12 cellular contexts compared by ENCODE assay signal in the genomic region with DNA sequence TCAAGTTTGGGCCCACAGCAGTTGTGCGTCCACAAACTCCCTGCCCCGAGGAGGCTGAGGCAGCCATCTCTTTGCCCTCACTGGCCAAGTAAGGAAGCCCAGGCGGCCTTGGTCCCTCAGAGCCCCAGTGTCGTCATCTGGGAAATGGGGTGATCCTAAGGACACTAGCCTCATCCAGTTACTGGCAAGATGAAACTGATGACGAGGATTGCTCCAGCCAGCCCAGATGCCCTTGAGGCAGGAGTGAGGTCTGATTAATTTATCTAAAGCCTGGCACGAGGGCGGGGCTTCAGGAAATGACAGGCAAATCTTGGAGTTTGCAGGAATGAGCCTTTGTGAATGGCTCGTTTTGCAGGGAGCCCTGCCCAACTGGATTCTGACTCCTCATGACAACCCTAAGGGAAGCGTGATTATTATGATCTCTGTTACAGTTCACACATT. TPM values are rescaled to one million over a fixed set of nuclear protein-coding genes. Genes with fewer than 3 reads are reported as not detected.
DNase-seq lines count a peak whose midpoint lies in the region; ATAC-seq and TF ChIP-seq lines count a peak whose summit lies in the region.
"Had no signal": no experiment of that assay in that cellular context is flagged by ENCODE, and none has a peak within 500 bp of the region (broad histone marks: within the 10 kb centered on the region; RNA-seq: fewer than 3 reads in every experiment).

No MANE protein-coding gene starts in this region.

- H3K36me3 Mint-ChIP-seq in T-helper 2 cell treated with Interferon-gamma antibody and Interleukin-4, amounts not matched to agents 5 μg/mL and 100 μg/mL, for 36 hours (ENCODE audit: low read depth) = peaks cover 7% of the 10 kb centered on the region
- peaks cover 28% of the 10 kb centered on the region for H3K36me3 Mint-ChIP-seq in activated B cell treated with CpG ODN at 0.5 μM for 24 hours (ENCODE audit: low read depth)

- H3K27ac ChIP-seq in skin epidermis = peak overlapping the region in 15 of 21 experiments; percentile 15 to 78 (median 37)

- H3K4me3 Mint-ChIP-seq in T-helper 2 cell treated with Interferon-gamma antibody and Interleukin-4, amounts not matched to agents 5 μg/mL and 100 μg/mL, for 36 hours = peak overlapping the region; percentile 97
- peak overlapping the region; percentile 98 for H3K4me3 Mint-ChIP-seq in activated B cell treated with CpG ODN at 0.5 μM for 24 hours

- intact Hi-C loops in activated B cell treated with CpG ODN at 0.5 μM for 24 hours (cut with micrococcal nuclease) = loop anchor here (2.0 to 5.0 kb wide), 3 partner anchors 25 to 293 kb away; no protein-coding TSS in a partner anchor

- H3K27ac Mint-ChIP-seq in T-helper 2 cell treated with Interferon-gamma antibody and Interleukin-4, amounts not matched to agents 5 μg/mL and 100 μg/mL, for 36 hours = no peak overlapping the region
- peak overlapping the region; percentile 98 for H3K27ac Mint-ChIP-seq in activated B cell treated with CpG ODN at 0.5 μM for 24 hours

- H3K4me1 Mint-ChIP-seq in T-helper 2 cell treated with Interferon-gamma antibody and Interleukin-4, amounts not matched to agents 5 μg/mL and 100 μg/mL, for 36 hours (ENCODE audit: low read depth) = peaks cover 34% of the 10 kb centered on the region
- peaks cover 46% of the 10 kb centered on the region for H3K4me1 Mint-ChIP-seq in activated B cell treated with CpG ODN at 0.5 μM for 24 hours

- POLR2A ChIA-PET in activated B cell treated with CpG ODN at 0.5 μM for 24 hours (lab: Charles Lee) = no interaction called here

- ATAC-seq in activated B cell treated with CpG ODN at 0.5 μM for 24 hours (ENCODE audit: low read depth) (no peak), GM18868 (IDR thresholded peaks at IDR 0.05; ENCODE audit: unreplicated experiment) (no peak)

- CTCF ChIA-PET in activated B cell treated with CpG ODN at 0.5 μM for 24 hours (lab: Charles Lee) = interaction anchor here (0.6 to 3.9 kb wide), 4 partner anchors 13 to 49 kb away, joined by 3 to 24 read pairs (median 12); no protein-coding TSS in a partner anchor

- no peak overlapping the region for H3K4me3 ChIP-seq in skin epidermis

- H3K9me3 Mint-ChIP-seq in T-helper 2 cell treated with Interferon-gamma antibody and Interleukin-4, amounts not matched to agents 5 μg/mL and 100 μg/mL, for 36 hours = no peaks in the 10 kb centered on the region
- no peaks in the 10 kb centered on the region for H3K9me3 Mint-ChIP-seq in activated B cell treated with CpG ODN at 0.5 μM for 24 hours

- TF ChIP-seq CTCF in activated B cell treated with CpG ODN at 0.5 μM for 24 hours (IDR thresholded peaks at IDR 0.05) = no peak

- DNase-seq in T-helper 2 cell treated with Interferon-gamma antibody and Interleukin-4, amounts not matched to agents 5 μg/mL and 100 μg/mL, for 36 hours (ENCODE audit: low spot score) = no peak
- DNase-seq in T-helper 2 cell = no peak
- DNase-seq in activated B cell treated with CpG ODN at 0.5 μM for 24 hours = no peak
- peak; percentile 95 for DNase-seq in foreskin melanocyte
- DNase-seq in islet precursor cell = no peak
- DNase-seq in stimulated activated CD4-positive, alpha-beta T cell treated with anti-CD3 and anti-CD28 coated beads, Interleukin-4, amount 100 ng/mL, for 1 hour = no peak
- DNase-seq: ACHN, OCI-M1 had no signal

- no peaks in the 10 kb centered on the region for H3K27me3 Mint-ChIP-seq in T-helper 2 cell treated with Interferon-gamma antibody and Interleukin-4, amounts not matched to agents 5 μg/mL and 100 μg/mL, for 36 hours (ENCODE audit: low read depth)
- H3K27me3 Mint-ChIP-seq in activated B cell treated with CpG ODN at 0.5 μM for 24 hours = no peaks in the 10 kb centered on the region

RNA-seq across cellular contexts. Expression of gene LIPE, which starts 5.6 kb away (rescaled TPM):
- 37.2 and 37.3 TPM in 2 replicates for total RNA-seq in activated B cell treated with CpG ODN at 0.5 μM for 24 hours

RNA-seq across cellular contexts. Expression of gene CXCL17, which starts 21.1 kb away (rescaled TPM):
- not detected in 2 replicates for total RNA-seq in activated B cell treated with CpG ODN at 0.5 μM for 24 hours
- total RNA-seq: fibroblast of villous mesenchyme, LHCN-M2 had no signal

RNA-seq across cellular contexts. Expression of gene CNFN, which starts 31.5 kb away (rescaled TPM):
- 1.00 and 2.4 TPM in 2 replicates for total RNA-seq in activated B cell treated with CpG ODN at 0.5 μM for 24 hours
- total RNA-seq: fibroblast of villous mesenchyme, LHCN-M2 had no signal
